20 cellular contexts compared by ENCODE assay signal in genomic region chr4:7531640-7531994, GRCh38.
"Had no signal": no experiment of that assay in that cellular context is flagged by ENCODE, and none has a peak within 500 bp of the region (broad histone marks: within the 10 kb centered on the region; RNA-seq: fewer than 3 reads in every experiment).

No MANE protein-coding gene starts in this region.

- H3K36me3 Mint-ChIP-seq: naive B cell had no signal

- H3K4me3 Mint-ChIP-seq: nephron had no signal

- H3K4me1 Mint-ChIP-seq: naive B cell had no signal

- H3K9me3 Mint-ChIP-seq: nephron had no signal

- H3K4me1 ChIP-seq: gastrocnemius medialis, heart right ventricle, right atrium auricular region, sigmoid colon, uterus had no signal

- H3K4me3 ChIP-seq: dorsolateral prefrontal cortex, gastrocnemius medialis, heart right ventricle, lung, right atrium auricular region, sigmoid colon, skin epidermis, uterus had no signal

- DNase-seq: cortex of kidney; dorsolateral prefrontal cortex; effector CD8-positive, alpha-beta T cell; gastrocnemius medialis; heart right ventricle; hypothalamus; kidney; left cardiac atrium; left ventricle myocardium superior; mesenchymal stem cell; naive B cell; sigmoid colon; stimulated activated CD4-positive, alpha-beta T cell treated with anti-CD3 and anti-CD28 coated beads, Interleukin-12 subunit alpha, Interleukin-12 subunit beta, amount 100 ng/mL, for 4 hours; stimulated activated naive CD4-positive, alpha-beta T cell treated with Interleukin-2 at 50 U/mL for 16 hours; trophoblast cell; uterus had no signal

- H3K9me3 ChIP-seq: gastrocnemius medialis, right atrium auricular region, sigmoid colon, uterus had no signal

- H3K27me3 ChIP-seq: dorsolateral prefrontal cortex, right atrium auricular region, sigmoid colon, uterus had no signal

- H3K27ac ChIP-seq: dorsolateral prefrontal cortex, gastrocnemius medialis, heart right ventricle, right atrium auricular region, sigmoid colon, skin epidermis, uterus had no signal

- H3K36me3 ChIP-seq: gastrocnemius medialis, heart right ventricle, right atrium auricular region, sigmoid colon, uterus had no signal
